In the genomic region with DNA sequence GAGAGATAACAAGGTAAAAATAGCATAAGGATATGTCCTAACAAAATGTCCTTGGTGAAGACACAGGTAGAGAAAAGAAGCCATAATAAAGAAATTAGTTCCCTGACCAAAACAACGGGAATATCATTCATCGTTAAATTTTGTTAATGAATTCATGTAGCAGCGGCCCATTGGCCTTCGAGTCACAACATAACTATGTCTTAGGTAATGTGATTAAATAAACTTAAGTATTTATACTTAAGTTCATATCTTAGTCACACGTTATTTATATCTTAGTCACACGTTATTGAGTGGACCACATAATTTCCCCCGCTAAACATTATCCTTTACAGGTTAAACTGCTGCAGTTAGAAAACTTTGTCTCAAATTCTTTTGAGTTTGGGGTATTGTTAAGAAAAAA, we compare ENCODE assay signal across 8 cellular contexts. TPM values are rescaled to one million over a fixed set of nuclear protein-coding genes. Genes with fewer than 3 reads are reported as not detected.
DNase-seq lines count a peak whose midpoint lies in the region; ATAC-seq and TF ChIP-seq lines count a peak whose summit lies in the region.

No MANE protein-coding gene starts in this region.

- DNase-seq in BJ (ENCODE audit: low read depth) (peak; percentile 44), PC-9 (peak in 1 of 2 experiments; percentile 92), fibroblast of mammary gland (ENCODE audit: low read depth) (peak; percentile 80), NCI-H748 (lab: John Stamatoyannopoulos, UW; ENCODE audit: unreplicated experiment) (no peak)
- no peak for DNase-seq in activated CD4-positive, alpha-beta T cell treated with anti-CD3 and anti-CD28 coated beads for 1 hour
- DNase-seq in activated CD4-positive, alpha-beta T cell treated with anti-CD3 and anti-CD28 coated beads, Interleukin-2, amount 50 U/mL, for 4 hours: no peak

- H3K4me1 ChIP-seq in PC-9 (replicated peaks; ENCODE audit: insufficient read depth) (peaks cover 20% of the 10 kb centered on the region), neuron (ENCODE audit: insufficient read depth, low read length) (peaks cover 14% of the 10 kb centered on the region)

- H3K9me2 ChIP-seq in PC-9 (ENCODE audit: insufficient read depth): no peaks in the 10 kb centered on the region

- no peaks in the 10 kb centered on the region for H3K79me2 ChIP-seq in PC-9 (ENCODE audit: low read depth)

- peaks cover 1% of the 10 kb centered on the region; the same call in 1 of the 2 replicates for H3K36me3 ChIP-seq in BJ (ENCODE audit: control insufficient read depth, insufficient read depth, low read length)
- H3K36me3 ChIP-seq in PC-9 (ENCODE audit: low read depth): no peaks in the 10 kb centered on the region
- H3K36me3 ChIP-seq in neuron (ENCODE audit: insufficient read depth, low read length): no peaks in the 10 kb centered on the region

- no TSS peak for BruUV-seq in PC-9 (replicated peaks; lab: Mats Ljungman, UMichigan)

- H3K27ac ChIP-seq in PC-9: peak overlapping the region; percentile 60

- POLR2A ChIA-PET in BJ (lab: Charles Lee) (no interaction called here), PC-9 (lab: Charles Lee; ENCODE audit: unreplicated experiment) (no interaction called here)

- no peaks in the 10 kb centered on the region for H4K20me1 ChIP-seq in PC-9 (ENCODE audit: insufficient read depth)

- H3K4me2 ChIP-seq in PC-9: peak overlapping the region; percentile 96

- H3F3A ChIP-seq in PC-9 (ENCODE audit: insufficient read depth, low read depth): peaks cover 15% of the 10 kb centered on the region; the same call in 1 of the 2 replicates

- ATAC-seq in GM19463 (IDR thresholded peaks at IDR 0.05; ENCODE audit: unreplicated experiment): no peak

- intact Hi-C loops in PC-9 (cut with micrococcal nuclease; ENCODE audit: unreplicated experiment): no loop called here

- TF ChIP-seq CTCF in BJ (IDR thresholded peaks at IDR 0.05; ENCODE audit: insufficient read depth, low read depth, low read length) (no peak), PC-9 (conservative IDR thresholded peaks at IDR 0.05) (no peak), fibroblast of mammary gland (conservative IDR thresholded peaks at IDR 0.05; ENCODE audit: control insufficient read depth, insufficient read depth, low read depth, low read length) (no peak)

- H3K27me3 ChIP-seq in BJ (ENCODE audit: control insufficient read depth, insufficient read depth, low read length) (no peaks in the 10 kb centered on the region), PC-9 (ENCODE audit: insufficient read depth, low read depth) (no peaks in the 10 kb centered on the region), neuron (ENCODE audit: insufficient read depth, low read length) (no peaks in the 10 kb centered on the region)

- peak overlapping the region; percentile 77 for H3K4me3 ChIP-seq in BJ (ENCODE audit: low read depth, low read length)
- H3K4me3 ChIP-seq in PC-9: peak overlapping the region; percentile 82
- peak overlapping the region; percentile 86 for H3K4me3 ChIP-seq in fibroblast of mammary gland (ENCODE audit: control insufficient read depth, low read depth, low read length)
- H3K4me3 ChIP-seq in neuron (ENCODE audit: low read length): peak overlapping the region; percentile 99

- H2AFZ ChIP-seq in PC-9 (peak overlapping the region; percentile 93), neuron (ENCODE audit: low read depth, low read length) (peak overlapping the region; percentile 93)

- H3K9me3 ChIP-seq in PC-9 (ENCODE audit: insufficient read depth, low read depth): no peaks in the 10 kb centered on the region
- no peaks in the 10 kb centered on the region for H3K9me3 ChIP-seq in neuron (ENCODE audit: low read length)

- CTCF ChIA-PET in BJ (lab: Yijun Ruan, JAX): no interaction called here
- CTCF ChIA-PET in PC-9 (lab: Charles Lee): no interaction called here

RNA-seq across cellular contexts. Expression of a gene that starts 1.2 kb away (rescaled TPM):
- 7.8 and 16.9 TPM in 2 replicates for polyA plus RNA-seq in BJ (2011; rRNA removed)
- polyA minus RNA-seq in BJ (2011; rRNA and poly(A)+ RNA removed): 3.6 and 6.7 TPM in 2 replicates
- 0.92 and 1.2 TPM in 2 replicates for total RNA-seq in PC-9 (2021)

Comparison
In these comparisons a context has a peak if more than half of its experiments do, and no peak if none do; other contexts are left out.
1. DNase-seq: peak in BJ (single experiment) and fibroblast of mammary gland (single experiment); none in activated CD4-positive, alpha-beta T cell treated with anti-CD3 and anti-CD28 coated beads for 1 hour (single experiment), NCI-H748 (single experiment) and activated CD4-positive, alpha-beta T cell treated with anti-CD3 and anti-CD28 coated beads, Interleukin-2, amount 50 U/mL, for 4 hours (0 of 2).
2. Peak in every context shown above with its lines, with median percentiles within 50 percentile points of each other: H3K4me3 ChIP-seq.